In the genomic region with DNA sequence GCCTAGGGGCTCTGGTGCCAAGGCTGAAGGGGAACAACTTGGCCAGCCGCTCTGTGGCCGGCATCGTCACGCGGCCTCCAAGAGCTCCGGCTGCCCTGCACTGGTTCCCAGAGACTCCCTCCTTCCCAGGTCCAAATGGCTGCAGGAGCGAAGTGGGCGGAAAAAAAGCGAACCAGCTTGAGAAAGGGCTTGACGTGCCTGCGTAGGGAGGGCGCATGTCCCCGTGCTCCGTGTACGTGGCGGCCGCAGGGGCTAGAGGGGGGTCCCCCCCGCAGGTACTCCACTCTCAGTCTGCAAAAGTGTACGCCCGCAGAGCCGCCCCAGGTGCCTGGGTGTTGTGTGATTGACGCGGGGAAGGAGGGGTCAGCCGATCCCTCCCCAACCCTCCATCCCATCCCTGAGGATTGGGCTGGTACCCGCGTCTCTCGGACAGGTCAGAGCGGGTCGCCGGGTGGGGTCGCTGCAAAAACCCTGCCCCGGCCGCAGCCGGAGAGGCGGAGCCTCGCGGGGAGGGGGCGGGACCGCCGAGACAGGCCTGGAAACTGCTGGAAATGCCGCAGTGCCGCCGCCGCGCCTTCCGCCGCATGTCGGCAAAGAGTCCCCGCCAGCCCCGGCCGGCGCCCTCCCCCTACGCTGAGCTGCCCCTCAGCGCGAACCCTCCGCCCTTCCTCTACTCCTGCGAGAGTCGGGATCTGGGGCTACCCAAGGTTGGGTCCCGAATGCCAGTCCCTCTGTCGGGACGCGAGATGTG, we compare ENCODE assay signal across 8 cellular contexts. TPM values are rescaled to one million over a fixed set of nuclear protein-coding genes. Genes with fewer than 3 reads are reported as not detected.
DNase-seq lines count a peak whose midpoint lies in the region; ATAC-seq and TF ChIP-seq lines count a peak whose summit lies in the region.

No MANE protein-coding gene starts in this region.

- H3K4me3 ChIP-seq in parathyroid adenoma (ENCODE audit: low read depth, low read length) (peak overlapping the region; percentile 99), transverse colon (peak overlapping the region; percentile 54 to 98 (median 83))

- H3K36me3 ChIP-seq in KOPT-K1 (ENCODE audit: insufficient read depth, low read length) (peaks cover 38% of the 10 kb centered on the region), parathyroid adenoma (ENCODE audit: control insufficient read depth, insufficient read depth, low read length) (no peaks in the 10 kb centered on the region), transverse colon (peaks cover 0 to 23% (median 8%) of the 10 kb centered on the region in 4 donors)

- H3K27ac ChIP-seq in KOPT-K1 (ENCODE audit: low read depth, low read length, poor library complexity, severe bottlenecking) (peak overlapping the region; percentile 89), parathyroid adenoma (peak overlapping the region; percentile 100), transverse colon (peak overlapping the region; percentile 93 to 99 (median 95))

- WGBS in transverse colon (ENCODE audit: low coverage in 1 of 2), 2 donors = 0 to 1% methylated on average over 1 to 55 of the region's 62 CpGs

- H2AFZ ChIP-seq in parathyroid adenoma = peak overlapping the region; percentile 97

- peak overlapping the region; percentile 57 for H3K9ac ChIP-seq in parathyroid adenoma

- H3K27me3 Mint-ChIP-seq in activated naive CD8-positive, alpha-beta T cell = no peaks in the 10 kb centered on the region

- H3K36me3 Mint-ChIP-seq in activated naive CD8-positive, alpha-beta T cell = peaks cover 35% of the 10 kb centered on the region

- H3K27ac Mint-ChIP-seq in activated naive CD8-positive, alpha-beta T cell = peak overlapping the region; percentile 100

- in situ Hi-C loops in G401 (cut with HindIII; ENCODE audit: low sequenced_read_pairs) = no loop called here
- in situ Hi-C loops in transverse colon (cut with MboI; ENCODE audit: low pct_ligation_motif_present in 1 of 4, low pct_unique_long_range_greater_than_20kb in 1 of 4, low sequenced_read_pairs in 3 of 4) = no loop called here

- H3K4me1 ChIP-seq in parathyroid adenoma (peaks cover 8% of the 10 kb centered on the region), transverse colon (peaks cover 4 to 28% (median 16%) of the 10 kb centered on the region in 4 donors)

- ATAC-seq in GM21825 (IDR thresholded peaks at IDR 0.05; ENCODE audit: unreplicated experiment) (peak; percentile 46), Right ventricle myocardium superior (ENCODE audit: poor library complexity) (peak; percentile 85)

- H3K9me3 Mint-ChIP-seq in activated naive CD8-positive, alpha-beta T cell (ENCODE audit: low read depth) = no peaks in the 10 kb centered on the region

- TF ChIP-seq CTCF in parathyroid adenoma (IDR thresholded peaks at IDR 0.05) = peak; percentile 34
- TF ChIP-seq CTCF in transverse colon (IDR thresholded peaks at IDR 0.05) = peak in 1 of 5 experiments; percentile 4

- peak overlapping the region; percentile 94 for H3K4me2 ChIP-seq in parathyroid adenoma (ENCODE audit: low read length)

- intact Hi-C loops in Right ventricle myocardium superior (cut with DNase I) = no loop called here
- intact Hi-C loops in transverse colon (cut with DNase I; ENCODE audit: low total_unique reads) = no loop called here

- H3K4me3 Mint-ChIP-seq in activated naive CD8-positive, alpha-beta T cell = peak overlapping the region; percentile 98

- DNase-seq in G401 (ENCODE audit: low spot score) (peak; percentile 87), SK-N-DZ (ENCODE audit: low spot score) (peak; percentile 90), Right ventricle myocardium superior (peak; percentile 95), transverse colon (peak; percentile 91)

- no peak for TF ChIP-seq POLR2A in transverse colon (IDR thresholded peaks at IDR 0.05)

- peaks cover 15% of the 10 kb centered on the region for H3K79me2 ChIP-seq in parathyroid adenoma

- peaks cover 42% of the 10 kb centered on the region for H3K4me1 Mint-ChIP-seq in activated naive CD8-positive, alpha-beta T cell (ENCODE audit: low read depth)

- H3K27me3 ChIP-seq in parathyroid adenoma (ENCODE audit: control insufficient read depth, insufficient read depth, low read length) = no peaks in the 10 kb centered on the region
- H3K27me3 ChIP-seq in transverse colon = no peaks in the 10 kb centered on the region

- TF ChIP-seq EP300 in transverse colon (IDR thresholded peaks at IDR 0.05; ENCODE audit: low read depth) = no peak

- H3K9me3 ChIP-seq in KOPT-K1 (ENCODE audit: insufficient read depth, low read length, poor library complexity, severe bottlenecking) = no peaks in the 10 kb centered on the region
- no peaks in the 10 kb centered on the region for H3K9me3 ChIP-seq in parathyroid adenoma (ENCODE audit: control insufficient read depth, low read length)
- H3K9me3 ChIP-seq in transverse colon = no peaks in the 10 kb centered on the region

RNA-seq across cellular contexts. Expression of gene HSP90AB1, which starts 0.8 kb away (rescaled TPM):
- 1,050 and 1,370 TPM in 2 replicates for total RNA-seq in G401 (2014; rRNA removed; shearing (Covaris generic))
- 1,614 and 1,776 TPM in 2 replicates for polyA plus RNA-seq in SK-N-DZ (2014; cell fraction: cytosol; rRNA removed)
- polyA plus RNA-seq in SK-N-DZ (2014; cell fraction: nucleus; rRNA removed) = 579 and 767 TPM in 2 replicates
- total RNA-seq in Right ventricle myocardium superior (853 TPM), transverse colon (100 to 1,000 TPM; 105 to 371 (median 242) TPM)

RNA-seq across cellular contexts. Expression of gene SLC35B2, which starts 11.2 kb away (rescaled TPM):
- 73.4 and 80.4 TPM in 2 replicates for total RNA-seq in G401 (2014; rRNA removed; shearing (Covaris generic))
- 52.7 and 59.7 TPM in 2 replicates for polyA plus RNA-seq in SK-N-DZ (2014; cell fraction: cytosol; rRNA removed)
- 39.2 and 41.2 TPM in 2 replicates for polyA plus RNA-seq in SK-N-DZ (2014; cell fraction: nucleus; rRNA removed)
- 19.4 TPM for total RNA-seq in Right ventricle myocardium superior
- 10 to 100 TPM in 3 of 4 donors, 1 to 10 TPM in 1; 9.0 to 36.4 (median 22.5) TPM for total RNA-seq in transverse colon

RNA-seq across cellular contexts. Expression of gene NFKBIE, which starts 19.3 kb away (rescaled TPM):
- 27.7 and 58.6 TPM in 2 replicates for total RNA-seq in G401 (2014; rRNA removed; shearing (Covaris generic))
- polyA plus RNA-seq in SK-N-DZ (2014; cell fraction: cytosol; rRNA removed) = 17.0 and 22.0 TPM in 2 replicates
- polyA plus RNA-seq in SK-N-DZ (2014; cell fraction: nucleus; rRNA removed) = 19.9 and 24.9 TPM in 2 replicates
- total RNA-seq in Right ventricle myocardium superior (3.7 TPM), transverse colon (10 to 100 TPM in 3 of 4 donors, 1 to 10 TPM in 1; 2.6 to 67.3 (median 19.0) TPM)

RNA-seq across cellular contexts. Expression of gene SLC29A1, which starts 22.7 kb away (rescaled TPM):
- 40.1 and 46.1 TPM in 2 replicates for total RNA-seq in G401 (2014; rRNA removed; shearing (Covaris generic))
- polyA plus RNA-seq in SK-N-DZ (2014; cell fraction: cytosol; rRNA removed) = 53.3 and 54.4 TPM in 2 replicates
- 213 and 272 TPM in 2 replicates for polyA plus RNA-seq in SK-N-DZ (2014; cell fraction: nucleus; rRNA removed)
- total RNA-seq in Right ventricle myocardium superior (181 TPM), transverse colon (10 to 100 TPM; 25.1 to 45.2 (median 35.6) TPM)

RNA-seq across cellular contexts. Expression of gene TMEM151B, which starts 24.2 kb away (rescaled TPM):
- 14.3 and 14.6 TPM in 2 replicates for total RNA-seq in G401 (2014; rRNA removed; shearing (Covaris generic))
- 32.0 and 34.0 TPM in 2 replicates for polyA plus RNA-seq in SK-N-DZ (2014; cell fraction: cytosol; rRNA removed)
- polyA plus RNA-seq in SK-N-DZ (2014; cell fraction: nucleus; rRNA removed) = 61.6 and 74.8 TPM in 2 replicates
- total RNA-seq in Right ventricle myocardium superior (not detected), transverse colon (1 to 10 TPM in 2 of 4 donors, under 1 TPM in 2; 0.14 to 3.8 (median 1.7) TPM)

Comparison
In these comparisons a context has a peak if more than half of its experiments do, and no peak if none do; other contexts are left out.
1. Peak in every context shown above with its lines: DNase-seq, ATAC-seq, H3K4me3 ChIP-seq and H3K27ac ChIP-seq.